In genomic region chr6:158559895-158560786, GRCh38 we compare ENCODE assay signal across 8 cellular contexts. TPM values are rescaled to one million over a fixed set of nuclear protein-coding genes. Genes with fewer than 3 reads are reported as not detected.
DNase-seq lines count a peak whose midpoint lies in the region; ATAC-seq and TF ChIP-seq lines count a peak whose summit lies in the region.

A gene with protein sequence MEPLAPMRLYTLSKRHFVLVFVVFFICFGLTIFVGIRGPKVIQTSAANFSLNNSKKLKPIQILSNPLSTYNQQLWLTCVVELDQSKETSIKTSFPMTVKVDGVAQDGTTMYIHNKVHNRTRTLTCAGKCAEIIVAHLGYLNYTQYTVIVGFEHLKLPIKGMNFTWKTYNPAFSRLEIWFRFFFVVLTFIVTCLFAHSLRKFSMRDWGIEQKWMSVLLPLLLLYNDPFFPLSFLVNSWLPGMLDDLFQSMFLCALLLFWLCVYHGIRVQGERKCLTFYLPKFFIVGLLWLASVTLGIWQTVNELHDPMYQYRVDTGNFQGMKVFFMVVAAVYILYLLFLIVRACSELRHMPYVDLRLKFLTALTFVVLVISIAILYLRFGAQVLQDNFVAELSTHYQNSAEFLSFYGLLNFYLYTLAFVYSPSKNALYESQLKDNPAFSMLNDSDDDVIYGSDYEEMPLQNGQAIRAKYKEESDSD (plus strand): TSS chr6:158560091. CDS start chr6:158560225, 134 bp downstream.

- TF ChIP-seq CTCF in GM10266 (IDR thresholded peaks at IDR 0.05; ENCODE audit: control insufficient read depth, insufficient read depth, low read depth, missing control alignments) (no peak), HFF-Myc (IDR thresholded peaks at IDR 0.05; ENCODE audit: low read depth, low read length, missing control alignments) (no peak), NB4 (IDR thresholded peaks at IDR 0.05; ENCODE audit: low read depth, low read length) (no peak), psoas muscle (IDR thresholded peaks at IDR 0.05) (no peak)

- H3K27me3 ChIP-seq in psoas muscle (ENCODE audit: insufficient read depth in 3 of 3, low read length in 2 of 3) = no peaks in the 10 kb centered on the region

- H3K4me1 ChIP-seq in psoas muscle (peaks cover 19% of the 10 kb centered on the region), urinary bladder (ENCODE audit: insufficient read depth) (no peaks in the 10 kb centered on the region)

- no peaks in the 10 kb centered on the region for H3K9me3 ChIP-seq in psoas muscle

- H3K4me3 ChIP-seq in HFF-Myc (replicated peaks; ENCODE audit: low read depth, low read length) = peak within 1 kb of the TSS; percentile 61
- H3K4me3 ChIP-seq in NB4 (ENCODE audit: low read depth, low read length) = peak within 1 kb of the TSS; percentile 82
- H3K4me3 ChIP-seq in psoas muscle = peak within 1 kb of the TSS; percentile 95
- peak within 1 kb of the TSS; percentile 86 for H3K4me3 ChIP-seq in urinary bladder (ENCODE audit: low read depth, low read length)

- WGBS in psoas muscle, 3 donors = 0% methylated on average over 87 to 117 of the region's 118 CpGs
- WGBS in urinary bladder = under 1% methylated on average over 118 of the region's 118 CpGs

- H3K36me3 ChIP-seq in psoas muscle (ENCODE audit: insufficient read depth in 1 of 2, low read depth in 1 of 2) = no peaks in the 10 kb centered on the region
- H3K36me3 ChIP-seq in urinary bladder (ENCODE audit: insufficient read depth) = no peaks in the 10 kb centered on the region

- H3K27ac ChIP-seq in psoas muscle (peak within 1 kb of the TSS; percentile 85), urinary bladder (ENCODE audit: low read depth) (peak within 1 kb of the TSS; percentile 81)

- ATAC-seq in left cardiac atrium = peak; percentile 94 to 96
- peak; percentile 91 to 95 (median 94) for ATAC-seq in psoas muscle

- peak; percentile 77 for TF ChIP-seq POLR2A in NB4 (IDR thresholded peaks at IDR 0.05; ENCODE audit: extremely low read depth, insufficient read length)

- DNase-seq in GM10266 (ENCODE audit: extremely low spot score) (peak; percentile 93), HFF-Myc (ENCODE audit: extremely low read depth, low read depth) (no peak), NB4 (ENCODE audit: low read depth) (peak; percentile 93), amniotic epithelial cell (ENCODE audit: low read depth) (peak; percentile 73), left cardiac atrium (peak; percentile 88), psoas muscle (peak; percentile 89 to 93)

- intact Hi-C loops in T-helper 1 cell treated with Interleukin-12 subunit alpha and Interleukin-12 subunit beta and Interleukin-4 antibody, amounts not matched to agents 30 ng/mL and 1 ng/mL, for 36 hours (cut with micrococcal nuclease) = loop anchor here (1.0 to 5.0 kb wide), 9 partner anchors 8 to 1288 kb away; no protein-coding TSS in a partner anchor
- intact Hi-C loops in left cardiac atrium (cut with DNase I) (no loop called here), psoas muscle (cut with DNase I) (no loop called here)

RNA-seq across cellular contexts. Expression of the gene that starts here (rescaled TPM):
- 16.3 and 18.2 TPM in 2 replicates for total RNA-seq in T-helper 1 cell treated with Interleukin-12 subunit alpha and Interleukin-12 subunit beta and Interleukin-4 antibody, amounts not matched to agents 30 ng/mL and 1 ng/mL, for 36 hours
- total RNA-seq in left cardiac atrium = 10 to 100 TPM; 12.5 to 13.8 TPM
- total RNA-seq in psoas muscle = 10 to 100 TPM in 3 of 4 donors, 1 to 10 TPM in 1; 7.8 to 12.9 (median 11.5) TPM
- 10 to 100 TPM in 2 of 3 donors, 1 to 10 TPM in 1; 6.8 to 16.2 (median 13.2) TPM for polyA plus RNA-seq in psoas muscle
- 41.4 TPM for total RNA-seq in urinary bladder
- polyA plus RNA-seq in urinary bladder = 23.8 TPM
